In the genomic region with DNA sequence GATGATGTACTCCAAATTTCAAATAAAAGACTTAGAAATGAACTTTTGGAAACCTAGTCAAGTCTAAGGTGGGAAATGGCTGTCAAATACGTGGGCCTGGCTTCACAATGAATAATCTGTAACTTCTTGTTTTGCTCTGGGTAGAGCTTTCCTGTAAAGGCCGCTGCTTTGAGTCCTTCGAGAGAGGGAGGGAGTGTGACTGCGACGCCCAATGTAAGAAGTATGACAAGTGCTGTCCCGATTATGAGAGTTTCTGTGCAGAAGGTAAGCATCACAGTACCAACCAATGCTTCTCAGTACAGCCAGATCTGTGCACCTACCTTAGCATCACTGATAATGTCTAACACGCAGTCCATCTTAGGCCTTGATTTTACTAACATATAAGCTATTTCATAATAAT, we compare ENCODE assay signal across 19 cellular contexts. TPM values are rescaled to one million over a fixed set of nuclear protein-coding genes. Genes with fewer than 3 reads are reported as not detected.
DNase-seq lines count a peak whose midpoint lies in the region; ATAC-seq and TF ChIP-seq lines count a peak whose summit lies in the region.
"Had no signal": no experiment of that assay in that cellular context is flagged by ENCODE, and none has a peak within 500 bp of the region (broad histone marks: within the 10 kb centered on the region; RNA-seq: fewer than 3 reads in every experiment).

No MANE protein-coding gene starts in this region.

- CTCF ChIA-PET in activated CD8-positive, alpha-beta T cell treated with anti-CD3 and anti-CD28 coated beads for 36 hours (lab: Charles Lee), result interaction anchor here (1.2 to 3.4 kb wide), 4 partner anchors 9 to 29 kb away, joined by 3 to 12 read pairs (median 6); no protein-coding TSS in a partner anchor
- CTCF ChIA-PET in activated CD8-positive, alpha-beta T cell treated with anti-CD3 and anti-CD28 coated beads, Interleukin-2, amount 10 ng/mL, durations not matched to agents 7 days and 5 days (lab: Charles Lee), result interaction anchor here (0.7 to 3.7 kb wide), 3 partner anchors 12 to 103 kb away, joined by 3 to 16 read pairs (median 4); a partner anchor contains a TSS
- CTCF ChIA-PET in CD4-positive, alpha-beta T cell (lab: Charles Lee), result no interaction called here

- no peaks in the 10 kb centered on the region for H3K9me3 Mint-ChIP-seq in activated CD8-positive, alpha-beta T cell treated with anti-CD3 and anti-CD28 coated beads for 36 hours
- no peaks in the 10 kb centered on the region for H3K9me3 Mint-ChIP-seq in activated CD8-positive, alpha-beta T cell treated with anti-CD3 and anti-CD28 coated beads, Interleukin-2, amount 10 ng/mL, durations not matched to agents 7 days and 5 days (ENCODE audit: insufficient read depth)
- peaks cover 3% of the 10 kb centered on the region for H3K9me3 Mint-ChIP-seq in CD4-positive, alpha-beta T cell
- H3K9me3 Mint-ChIP-seq: H9 had no signal

- no peaks in the 10 kb centered on the region for H3K27me3 ChIP-seq in CD4-positive, alpha-beta T cell (ENCODE audit: control insufficient read depth, insufficient read depth, low read length)

- H3K36me3 Mint-ChIP-seq in activated CD8-positive, alpha-beta T cell treated with anti-CD3 and anti-CD28 coated beads for 36 hours (ENCODE audit: low read depth), result no peaks in the 10 kb centered on the region
- no peaks in the 10 kb centered on the region for H3K36me3 Mint-ChIP-seq in activated CD8-positive, alpha-beta T cell treated with anti-CD3 and anti-CD28 coated beads, Interleukin-2, amount 10 ng/mL, durations not matched to agents 7 days and 5 days (ENCODE audit: low read depth)
- no peaks in the 10 kb centered on the region for H3K36me3 Mint-ChIP-seq in CD4-positive, alpha-beta T cell (ENCODE audit: low read depth)
- H3K36me3 Mint-ChIP-seq in T-helper 17 cell (ENCODE audit: low read depth), result no peaks in the 10 kb centered on the region

- H3K4me1 Mint-ChIP-seq in activated CD8-positive, alpha-beta T cell treated with anti-CD3 and anti-CD28 coated beads for 36 hours (ENCODE audit: low read depth), result peaks cover 43% of the 10 kb centered on the region
- H3K4me1 Mint-ChIP-seq in activated CD8-positive, alpha-beta T cell treated with anti-CD3 and anti-CD28 coated beads, Interleukin-2, amount 10 ng/mL, durations not matched to agents 7 days and 5 days (ENCODE audit: low read depth), result peaks cover 31% of the 10 kb centered on the region
- H3K4me1 Mint-ChIP-seq in CD4-positive, alpha-beta T cell (ENCODE audit: low read depth), result peaks cover 61% of the 10 kb centered on the region
- H3K4me1 Mint-ChIP-seq in T-helper 17 cell, result peaks cover 10% of the 10 kb centered on the region
- H3K4me1 Mint-ChIP-seq: H9 had no signal

- no peak for TF ChIP-seq CTCF in activated CD8-positive, alpha-beta T cell treated with anti-CD3 and anti-CD28 coated beads for 36 hours (IDR thresholded peaks at IDR 0.05)
- TF ChIP-seq CTCF in CD4-positive, alpha-beta T cell (IDR thresholded peaks at IDR 0.05), result no peak

- H3K27ac ChIP-seq in CD4-positive, alpha-beta T cell (ENCODE audit: low read depth, low read length), result no peak overlapping the region
- H3K27ac ChIP-seq: A549, C4-2B had no signal

- no peaks in the 10 kb centered on the region for H3K27me3 Mint-ChIP-seq in activated CD8-positive, alpha-beta T cell treated with anti-CD3 and anti-CD28 coated beads for 36 hours
- H3K27me3 Mint-ChIP-seq in activated CD8-positive, alpha-beta T cell treated with anti-CD3 and anti-CD28 coated beads, Interleukin-2, amount 10 ng/mL, durations not matched to agents 7 days and 5 days (ENCODE audit: low read depth), result no peaks in the 10 kb centered on the region
- no peaks in the 10 kb centered on the region for H3K27me3 Mint-ChIP-seq in CD4-positive, alpha-beta T cell
- no peaks in the 10 kb centered on the region for H3K27me3 Mint-ChIP-seq in T-helper 17 cell

- DNase-seq in activated CD8-positive, alpha-beta T cell treated with anti-CD3 and anti-CD28 coated beads for 36 hours, result no peak
- no peak for DNase-seq in activated CD8-positive, alpha-beta T cell treated with anti-CD3 and anti-CD28 coated beads, Interleukin-2, amount 10 ng/mL, durations not matched to agents 7 days and 5 days
- peak in 5 of 10 experiments; percentile 14 to 52 (median 28) for DNase-seq in CD4-positive, alpha-beta T cell
- DNase-seq in T-helper 17 cell, result no peak
- DNase-seq in activated naive CD4-positive, alpha-beta T cell treated with anti-CD3 and anti-CD28 coated beads, Interleukin-2, amount 50 U/mL, for 16 hours, result peak; percentile 52
- DNase-seq in Right ventricle myocardium superior, result no peak
- no peak for DNase-seq in activated effector memory CD4-positive, alpha-beta T cell treated with anti-CD3 and anti-CD28 coated beads, Interleukin-2, amount 50 U/mL, for 16 hours
- DNase-seq: Calu3, H9, IMR-90, MV-4-11, NCI-H1417 treated with DMSO at 0.1 percent for 48 hours, NCI-H2029, NCI-H2171 treated with DMSO at 0.1 percent for 48 hours, NCI-H510A, NCI-H82 had no signal

- H3K4me3 Mint-ChIP-seq in activated CD8-positive, alpha-beta T cell treated with anti-CD3 and anti-CD28 coated beads for 36 hours, result no peak overlapping the region
- H3K4me3 Mint-ChIP-seq in activated CD8-positive, alpha-beta T cell treated with anti-CD3 and anti-CD28 coated beads, Interleukin-2, amount 10 ng/mL, durations not matched to agents 7 days and 5 days, result no peak overlapping the region
- peak overlapping the region; percentile 8 for H3K4me3 Mint-ChIP-seq in CD4-positive, alpha-beta T cell
- H3K4me3 Mint-ChIP-seq in T-helper 17 cell, result no peak overlapping the region
- H3K4me3 Mint-ChIP-seq: H9 had no signal

- intact Hi-C loops in activated CD8-positive, alpha-beta T cell treated with anti-CD3 and anti-CD28 coated beads for 36 hours (cut with micrococcal nuclease), result no loop called here
- intact Hi-C loops in CD4-positive, alpha-beta T cell (cut with DNase I, micrococcal nuclease), result no loop called here
- intact Hi-C loops in Right ventricle myocardium superior (cut with DNase I), result no loop called here

- POLR2A ChIA-PET in activated CD8-positive, alpha-beta T cell treated with anti-CD3 and anti-CD28 coated beads for 36 hours (lab: Charles Lee), result no interaction called here
- POLR2A ChIA-PET in activated CD8-positive, alpha-beta T cell treated with anti-CD3 and anti-CD28 coated beads, Interleukin-2, amount 10 ng/mL, durations not matched to agents 7 days and 5 days (lab: Charles Lee), result no interaction called here
- POLR2A ChIA-PET in CD4-positive, alpha-beta T cell (lab: Charles Lee), result interaction anchor here (1.0 to 1.7 kb wide), 5 partner anchors 9 to 27 kb away, joined by 3 to 9 read pairs (median 4); no protein-coding TSS in a partner anchor

- H3K9me3 ChIP-seq in CD4-positive, alpha-beta T cell (ENCODE audit: control insufficient read depth, low read length), result no peaks in the 10 kb centered on the region
- no peaks in the 10 kb centered on the region for H3K9me3 ChIP-seq in T-helper 17 cell (ENCODE audit: control insufficient read depth, low read length, poor library complexity, severe bottlenecking)
- H3K9me3 ChIP-seq: A549 had no signal

- peak; percentile 53 for ATAC-seq in activated CD8-positive, alpha-beta T cell treated with anti-CD3 and anti-CD28 coated beads for 36 hours
- ATAC-seq in activated CD8-positive, alpha-beta T cell treated with anti-CD3 and anti-CD28 coated beads, Interleukin-2, amount 10 ng/mL, durations not matched to agents 7 days and 5 days, result no peak
- ATAC-seq in CD4-positive, alpha-beta T cell (ENCODE audit: poor library complexity), result peak; percentile 46
- ATAC-seq in T-helper 17 cell, result peak; percentile 34
- ATAC-seq in Right ventricle myocardium superior (ENCODE audit: poor library complexity), result no peak
- ATAC-seq: A549, Panc1 had no signal

- no peak overlapping the region for H3K27ac Mint-ChIP-seq in activated CD8-positive, alpha-beta T cell treated with anti-CD3 and anti-CD28 coated beads for 36 hours
- H3K27ac Mint-ChIP-seq in activated CD8-positive, alpha-beta T cell treated with anti-CD3 and anti-CD28 coated beads, Interleukin-2, amount 10 ng/mL, durations not matched to agents 7 days and 5 days, result no peak overlapping the region
- H3K27ac Mint-ChIP-seq in CD4-positive, alpha-beta T cell, result peak overlapping the region; percentile 80
- H3K27ac Mint-ChIP-seq in T-helper 17 cell, result peak overlapping the region; percentile 60

RNA-seq across cellular contexts. Expression of a gene that starts 5.4 kb away (rescaled TPM):
- not detected for total RNA-seq in activated CD8-positive, alpha-beta T cell treated with anti-CD3 and anti-CD28 coated beads for 36 hours
- total RNA-seq in activated CD8-positive, alpha-beta T cell treated with anti-CD3 and anti-CD28 coated beads, Interleukin-2, amount 10 ng/mL, durations not matched to agents 7 days and 5 days, result under 1 TPM; 0.05 to 0.13 TPM
- under 1 TPM; 0.06 to 0.08 TPM for total RNA-seq in CD4-positive, alpha-beta T cell
- total RNA-seq in T-helper 17 cell (under 1 TPM; 0.10 to 0.45 TPM), Right ventricle myocardium superior (0.05 TPM)
- total RNA-seq: IMR-90 had no signal

Comparison
In these comparisons a context has a peak if more than half of its experiments do, and no peak if none do; other contexts are left out.
1. ATAC-seq: peak in activated CD8-positive, alpha-beta T cell treated with anti-CD3 and anti-CD28 coated beads for 36 hours (single experiment), CD4-positive, alpha-beta T cell (single experiment) and T-helper 17 cell (single experiment); none in activated CD8-positive, alpha-beta T cell treated with anti-CD3 and anti-CD28 coated beads, Interleukin-2, amount 10 ng/mL, durations not matched to agents 7 days and 5 days (single experiment) and Right ventricle myocardium superior (single experiment).
2. H3K27ac Mint-ChIP-seq: peak in CD4-positive, alpha-beta T cell (single experiment) and T-helper 17 cell (single experiment); none in activated CD8-positive, alpha-beta T cell treated with anti-CD3 and anti-CD28 coated beads for 36 hours (single experiment) and activated CD8-positive, alpha-beta T cell treated with anti-CD3 and anti-CD28 coated beads, Interleukin-2, amount 10 ng/mL, durations not matched to agents 7 days and 5 days (single experiment).